25 cellular contexts compared by ENCODE assay signal in genomic region chr7:158763454-158764033, GRCh38. TPM values are rescaled to one million over a fixed set of nuclear protein-coding genes. Genes with fewer than 3 reads are reported as not detected.
DNase-seq lines count a peak whose midpoint lies in the region; ATAC-seq and TF ChIP-seq lines count a peak whose summit lies in the region.
"Had no signal": no experiment of that assay in that cellular context is flagged by ENCODE, and none has a peak within 500 bp of the region (broad histone marks: within the 10 kb centered on the region; RNA-seq: fewer than 3 reads in every experiment).

No MANE protein-coding gene starts in this region.

- no peak for ATAC-seq in activated naive CD8-positive, alpha-beta T cell treated with anti-CD3 and anti-CD28 coated beads, Interleukin-2, amount 50 U/mL, for 24 hours
- peak; percentile 83 to 85 for ATAC-seq in right cardiac atrium
- no peak for ATAC-seq in HG03039 (IDR thresholded peaks at IDR 0.05; ENCODE audit: unreplicated experiment)
- ATAC-seq in GM18867 (IDR thresholded peaks at IDR 0.05; ENCODE audit: unreplicated experiment), result no peak
- ATAC-seq: HepG2 had no signal

- in situ Hi-C loops in transverse colon (cut with MboI; ENCODE audit: low pct_ligation_motif_present in 1 of 4, low pct_unique_long_range_greater_than_20kb in 1 of 4, low sequenced_read_pairs in 3 of 4), result no loop called here

- H3K4me3 Mint-ChIP-seq in activated naive CD8-positive, alpha-beta T cell, result no peak overlapping the region
- H3K4me3 Mint-ChIP-seq in activated naive CD8-positive, alpha-beta T cell treated with anti-CD3 and anti-CD28 coated beads, Interleukin-2, amount 50 U/mL, for 24 hours, result no peak overlapping the region
- H3K4me3 Mint-ChIP-seq: H9, HFFc6 had no signal

- peaks cover 8% of the 10 kb centered on the region for H3K36me3 ChIP-seq in cardiac muscle cell
- peaks cover 0 to 16% (median 8%) of the 10 kb centered on the region in 4 donors for H3K36me3 ChIP-seq in transverse colon

- H3K4me1 ChIP-seq in cardiac muscle cell (ENCODE audit: low read depth) (peaks cover 9% of the 10 kb centered on the region), right cardiac atrium (ENCODE audit: control insufficient read depth, insufficient read depth, low read length) (peaks cover 3% of the 10 kb centered on the region), transverse colon (peaks cover 0 to 7% (median 3%) of the 10 kb centered on the region in 4 donors)

- peak overlapping the region; percentile 28 for H3K27ac Mint-ChIP-seq in activated naive CD8-positive, alpha-beta T cell
- no peak overlapping the region for H3K27ac Mint-ChIP-seq in activated naive CD8-positive, alpha-beta T cell treated with anti-CD3 and anti-CD28 coated beads, Interleukin-2, amount 50 U/mL, for 24 hours
- H3K27ac Mint-ChIP-seq: HFFc6 had no signal

- no peak for TF ChIP-seq CTCF in cardiac muscle cell (IDR thresholded peaks at IDR 0.05; ENCODE audit: low read depth, low read length)
- no peak for TF ChIP-seq CTCF in transverse colon (IDR thresholded peaks at IDR 0.05)

- H3K36me3 Mint-ChIP-seq in activated naive CD8-positive, alpha-beta T cell, result peaks cover 3% of the 10 kb centered on the region
- H3K36me3 Mint-ChIP-seq in activated naive CD8-positive, alpha-beta T cell treated with anti-CD3 and anti-CD28 coated beads, Interleukin-2, amount 50 U/mL, for 24 hours (ENCODE audit: low read depth), result peaks cover 45% of the 10 kb centered on the region

- WGBS in right cardiac atrium, result 77% methylated on average over 14 of the region's 14 CpGs
- WGBS in transverse colon (ENCODE audit: low coverage in 1 of 2), 2 donors, result 63 to 69% methylated on average over 6 to 14 of the region's 14 CpGs

- intact Hi-C loops in right cardiac atrium (cut with DNase I) (no loop called here), transverse colon (cut with DNase I; ENCODE audit: low total_unique reads) (no loop called here)

- H3K27ac ChIP-seq in cardiac muscle cell (peak overlapping the region; percentile 55), right cardiac atrium (ENCODE audit: low read length) (peak overlapping the region; percentile 2), transverse colon (peak overlapping the region in 3 of 4 donors; percentile 2 to 66 (median 52))
- H3K27ac ChIP-seq: C4-2B, GM23248, HL-60, PC-9 had no signal

- TF ChIP-seq EP300 in transverse colon (IDR thresholded peaks at IDR 0.05; ENCODE audit: low read depth), result no peak

- no peaks in the 10 kb centered on the region for H3K27me3 Mint-ChIP-seq in activated naive CD8-positive, alpha-beta T cell
- H3K27me3 Mint-ChIP-seq in activated naive CD8-positive, alpha-beta T cell treated with anti-CD3 and anti-CD28 coated beads, Interleukin-2, amount 50 U/mL, for 24 hours, result no peaks in the 10 kb centered on the region

- no peaks in the 10 kb centered on the region for H3K9me3 Mint-ChIP-seq in activated naive CD8-positive, alpha-beta T cell (ENCODE audit: low read depth)
- H3K9me3 Mint-ChIP-seq in activated naive CD8-positive, alpha-beta T cell treated with anti-CD3 and anti-CD28 coated beads, Interleukin-2, amount 50 U/mL, for 24 hours, result no peaks in the 10 kb centered on the region
- H3K9me3 Mint-ChIP-seq: H9, HFFc6 had no signal

- H3K4me3 ChIP-seq in cardiac muscle cell (no peak overlapping the region), right cardiac atrium (ENCODE audit: low read length) (no peak overlapping the region), transverse colon (no peak overlapping the region)
- H3K4me3 ChIP-seq: GM23248, PC-9 had no signal

- H3K9me3 ChIP-seq in cardiac muscle cell (ENCODE audit: low read depth) (no peaks in the 10 kb centered on the region), right cardiac atrium (ENCODE audit: control insufficient read depth, low read length) (no peaks in the 10 kb centered on the region), transverse colon (no peaks in the 10 kb centered on the region)

- no peak for TF ChIP-seq POLR2A in transverse colon (IDR thresholded peaks at IDR 0.05)

- no peak for DNase-seq in activated naive CD8-positive, alpha-beta T cell treated with anti-CD3 and anti-CD28 coated beads, Interleukin-2, amount 50 U/mL, for 24 hours
- DNase-seq in cardiac muscle cell (ENCODE audit: low read depth in 1 of 2, low spot score in 1 of 2) (peak in 1 of 2 donors; percentile 66), right cardiac atrium (no peak), transverse colon (peak; percentile 46)
- DNase-seq in activated CD4-positive, alpha-beta T cell treated with anti-CD3 and anti-CD28 coated beads, Interleukin-2, amount 50 U/mL, for 1 hour, result no peak
- DNase-seq: DMS79, GM23248, H9, HFFc6, KG1, NCI-H1105, NCI-H146, NCI-H2029, NCI-H226, NCI-H510A treated with DMSO at 0.1 percent for 48 hours, NCI-H748 treated with DMSO at 0.1 percent for 48 hours, PC-9, RPMI8226, SIG-M5 had no signal

- peaks cover 1% of the 10 kb centered on the region for H3K4me1 Mint-ChIP-seq in activated naive CD8-positive, alpha-beta T cell (ENCODE audit: low read depth)
- H3K4me1 Mint-ChIP-seq in activated naive CD8-positive, alpha-beta T cell treated with anti-CD3 and anti-CD28 coated beads, Interleukin-2, amount 50 U/mL, for 24 hours, result peaks cover 11% of the 10 kb centered on the region

- H3K27me3 ChIP-seq in cardiac muscle cell, result no peaks in the 10 kb centered on the region
- no peaks in the 10 kb centered on the region for H3K27me3 ChIP-seq in right cardiac atrium (ENCODE audit: control insufficient read depth, insufficient read depth)
- no peaks in the 10 kb centered on the region for H3K27me3 ChIP-seq in transverse colon

RNA-seq across cellular contexts. Expression of gene NCAPG2, which starts 58.9 kb away (rescaled TPM):
- 6.2 and 14.0 TPM in 2 replicates for total RNA-seq in cardiac muscle cell
- 10.8 and 21.0 TPM in 2 replicates for polyA plus RNA-seq in cardiac muscle cell
- total RNA-seq in right cardiac atrium, result 1 to 10 TPM; 5.3 to 8.5 (median 6.8) TPM
- 2.3 TPM for polyA plus RNA-seq in right cardiac atrium
- 1 to 10 TPM; 3.4 to 9.0 (median 4.3) TPM for total RNA-seq in transverse colon

Comparison
In these comparisons a context has a peak if more than half of its experiments do, and no peak if none do; other contexts are left out.
1. ATAC-seq: peak in right cardiac atrium (2 of 2); none in activated naive CD8-positive, alpha-beta T cell treated with anti-CD3 and anti-CD28 coated beads, Interleukin-2, amount 50 U/mL, for 24 hours (single experiment), HG03039 (single experiment) and GM18867 (single experiment).
2. H3K27ac ChIP-seq: peak in every context shown above with its lines; median percentile 55 in cardiac muscle cell; 52 in transverse colon; 2 in right cardiac atrium.